Comparison of ENCODE assay signal across 8 cellular contexts in genomic region chr20:49583669-49584417, GRCh38. TPM values are rescaled to one million over a fixed set of nuclear protein-coding genes. Genes with fewer than 3 reads are reported as not detected.
DNase-seq lines count a peak whose midpoint lies in the region; ATAC-seq and TF ChIP-seq lines count a peak whose summit lies in the region.

No MANE protein-coding gene starts in this region.

- peaks cover 0 to 5% (median 2%) of the 10 kb centered on the region in 5 donors for H3K9me3 Mint-ChIP-seq in CD8-positive, alpha-beta memory T cell

- H3K27ac ChIP-seq in right lobe of liver, result peak overlapping the region; percentile 51 to 78 (median 69)
- H3K27ac ChIP-seq in aorta (ENCODE audit: low read depth in 1 of 2, low read length in 2 of 2), result peak overlapping the region; percentile 8 to 77
- no peak overlapping the region for H3K27ac ChIP-seq in CD8-positive, alpha-beta memory T cell (ENCODE audit: low read depth, low read length)

- H3K36me3 Mint-ChIP-seq in CD8-positive, alpha-beta memory T cell, result peaks cover 0 to 4% (median 2%) of the 10 kb centered on the region in 3 donors

- H3K27me3 ChIP-seq in right lobe of liver (no peaks in the 10 kb centered on the region), aorta (ENCODE audit: control insufficient read depth in 1 of 2, insufficient read depth in 2 of 2, low read length in 1 of 2) (no peaks in the 10 kb centered on the region)
- no peaks in the 10 kb centered on the region for H3K27me3 ChIP-seq in CD8-positive, alpha-beta memory T cell (ENCODE audit: insufficient read depth, low read length, poor library complexity, severe bottlenecking)

- H3K27ac Mint-ChIP-seq in CD8-positive, alpha-beta memory T cell, result no peak overlapping the region

- peak; percentile 45 for TF ChIP-seq POLR2A in right lobe of liver (IDR thresholded peaks at IDR 0.05)

- H3K4me1 Mint-ChIP-seq in CD8-positive, alpha-beta memory T cell, result peaks cover 0 to 3% (median 0%) of the 10 kb centered on the region in 3 donors

- 6% methylated on average over 7 of the region's 12 CpGs for WGBS in right lobe of liver (ENCODE audit: insufficient coverage, low coverage, low lambda C conversion rate, missing lambda C conversion rate)
- 17% methylated on average over 12 of the region's 12 CpGs for WGBS in aorta, 2 donors

- H3K4me3 ChIP-seq in astrocyte of the spinal cord (ENCODE audit: low read depth, low read length), result no peak overlapping the region
- no peak overlapping the region for H3K4me3 ChIP-seq in right lobe of liver
- no peak overlapping the region for H3K4me3 ChIP-seq in aorta (ENCODE audit: low read length in 2 of 2)
- H3K4me3 ChIP-seq in CD8-positive, alpha-beta memory T cell (ENCODE audit: low read length), result no peak overlapping the region

- peaks cover 0 to 30% (median 12%) of the 10 kb centered on the region in 4 donors for H3K4me1 ChIP-seq in right lobe of liver
- H3K4me1 ChIP-seq in aorta (ENCODE audit: control insufficient read depth in 1 of 2, insufficient read depth in 2 of 2, low read length in 2 of 2), result peaks cover 4 to 10% of the 10 kb centered on the region in 2 donors
- H3K4me1 ChIP-seq in CD8-positive, alpha-beta memory T cell (ENCODE audit: insufficient read depth, low read length), result no peaks in the 10 kb centered on the region

- CTCF ChIA-PET in CD8-positive, alpha-beta memory T cell (lab: Charles Lee), result no interaction called here

- POLR2A ChIA-PET in CD8-positive, alpha-beta memory T cell (lab: Charles Lee), result no interaction called here

- in situ Hi-C loops in astrocyte of the spinal cord (cut with HindIII; ENCODE audit: low sequenced_read_pairs), result no loop called here

- no peak for TF ChIP-seq CTCF in astrocyte of the spinal cord (IDR thresholded peaks at IDR 0.05; ENCODE audit: low read depth, low read length)
- TF ChIP-seq CTCF in right lobe of liver (IDR thresholded peaks at IDR 0.05), result no peak

- H3K9me3 ChIP-seq in right lobe of liver (no peaks in the 10 kb centered on the region), aorta (ENCODE audit: control insufficient read depth, low read length) (no peaks in the 10 kb centered on the region)
- H3K9me3 ChIP-seq in CD8-positive, alpha-beta memory T cell (ENCODE audit: low read length), result no peaks in the 10 kb centered on the region

- ATAC-seq in right lobe of liver (peak; percentile 85 to 93 (median 89)), aorta (ENCODE audit: low FRiP score) (peak; percentile 84), HG03280 (IDR thresholded peaks at IDR 0.05; ENCODE audit: unreplicated experiment) (no peak)

- DNase-seq in COR-L47 (lab: John Stamatoyannopoulos, UW), result peak; percentile 47
- peak; percentile 63 for DNase-seq in NCI-H2029 (lab: John Stamatoyannopoulos, UW)
- peak; percentile 74 for DNase-seq in astrocyte of the spinal cord (ENCODE audit: low read depth, low spot score)
- peak; percentile 85 to 94 (median 93) for DNase-seq in right lobe of liver
- peak; percentile 85 to 88 for DNase-seq in aorta
- no peak for DNase-seq in CD8-positive, alpha-beta memory T cell
- no peak for DNase-seq in activated T-cell treated with anti-CD3 and anti-CD28 coated beads for 4 hours

- peaks cover 6 to 9% of the 10 kb centered on the region in 2 donors for H3K27me3 Mint-ChIP-seq in CD8-positive, alpha-beta memory T cell

- intact Hi-C loops in right lobe of liver (cut with DNase I), result no loop called here
- intact Hi-C loops in aorta (cut with DNase I), result no loop called here

- no peaks in the 10 kb centered on the region for H3K36me3 ChIP-seq in right lobe of liver
- no peaks in the 10 kb centered on the region for H3K36me3 ChIP-seq in aorta (ENCODE audit: control insufficient read depth in 1 of 2, insufficient read depth in 2 of 2, low read length in 1 of 2)
- no peaks in the 10 kb centered on the region for H3K36me3 ChIP-seq in CD8-positive, alpha-beta memory T cell (ENCODE audit: insufficient read depth, low read length)

- H3K4me3 Mint-ChIP-seq in CD8-positive, alpha-beta memory T cell, result no peak overlapping the region

RNA-seq across cellular contexts. Expression of gene PTGIS, which starts 15.9 kb away (rescaled TPM):
- total RNA-seq in right lobe of liver, result 10 to 100 TPM in 5 of 6 experiments, 1 to 10 TPM in 1; 9.0 to 30.5 (median 13.7) TPM
- total RNA-seq in aorta, result 100 to 1,000 TPM; 351 to 637 TPM
- polyA plus RNA-seq in aorta, result 100 to 1,000 TPM in 1 of 2 donors, 10 to 100 TPM in 1; 53.6 to 115 TPM
- total RNA-seq in CD8-positive, alpha-beta memory T cell, result 1 to 10 TPM; 7.6 to 7.8 TPM
- polyA plus RNA-seq in CD8-positive, alpha-beta memory T cell, result 0.15 TPM

Comparison
In these comparisons a context has a peak if more than half of its experiments do, and no peak if none do; other contexts are left out.
1. DNase-seq: peak in COR-L47 (single experiment), NCI-H2029 (single experiment), astrocyte of the spinal cord (single experiment), right lobe of liver (3 of 3) and aorta (2 of 2); none in CD8-positive, alpha-beta memory T cell (0 of 5) and activated T-cell treated with anti-CD3 and anti-CD28 coated beads for 4 hours (single experiment).
2. RNA of gene PTGIS, which starts 15.9 kb away (total RNA-seq): 351 to 637 TPM in aorta; 9.0 to 30.5 TPM in right lobe of liver and 7.6 to 7.8 TPM in CD8-positive, alpha-beta memory T cell; every median in the first group is over 10 times any median in the second.